Comparison of ENCODE assay signal across 16 cellular contexts in genomic region chr1:23616292-23616822, GRCh38. TPM values are rescaled to one million over a fixed set of nuclear protein-coding genes. Genes with fewer than 3 reads are reported as not detected.
DNase-seq lines count a peak whose midpoint lies in the region; ATAC-seq and TF ChIP-seq lines count a peak whose summit lies in the region.
"Had no signal": no experiment of that assay in that cellular context is flagged by ENCODE, and none has a peak within 500 bp of the region (broad histone marks: within the 10 kb centered on the region; RNA-seq: fewer than 3 reads in every experiment).

No MANE protein-coding gene starts in this region.

- peaks cover 7% of the 10 kb centered on the region for H3K4me1 ChIP-seq in upper lobe of right lung

- H3K27ac Mint-ChIP-seq in stimulated activated naive CD8-positive, alpha-beta T cell treated with anti-CD3 and anti-CD28 coated beads, Interleukin-15, Interleukin-2, amounts not matched to agents 100 ng/mL and 50 ng/mL, for 24 hours: peak overlapping the region; percentile 75
- peak overlapping the region; percentile 59 for H3K27ac Mint-ChIP-seq in activated naive CD8-positive, alpha-beta T cell treated with anti-CD3 and anti-CD28 coated beads, Interleukin-2, amount 50 U/mL, for 24 hours

- peaks cover 98% of the 10 kb centered on the region for H3K4me1 Mint-ChIP-seq in stimulated activated naive CD8-positive, alpha-beta T cell treated with anti-CD3 and anti-CD28 coated beads, Interleukin-15, Interleukin-2, amounts not matched to agents 100 ng/mL and 50 ng/mL, for 24 hours (ENCODE audit: low read depth)
- H3K4me1 Mint-ChIP-seq in activated naive CD8-positive, alpha-beta T cell treated with anti-CD3 and anti-CD28 coated beads, Interleukin-2, amount 50 U/mL, for 24 hours: peaks cover 95% of the 10 kb centered on the region

- no peaks in the 10 kb centered on the region for H3K36me3 ChIP-seq in upper lobe of right lung

- no peak overlapping the region for H3K4me3 Mint-ChIP-seq in stimulated activated naive CD8-positive, alpha-beta T cell treated with anti-CD3 and anti-CD28 coated beads, Interleukin-15, Interleukin-2, amounts not matched to agents 100 ng/mL and 50 ng/mL, for 24 hours
- no peak overlapping the region for H3K4me3 Mint-ChIP-seq in activated naive CD8-positive, alpha-beta T cell treated with anti-CD3 and anti-CD28 coated beads, Interleukin-2, amount 50 U/mL, for 24 hours
- H3K4me3 Mint-ChIP-seq: activated T-cell treated with anti-CD3 and anti-CD28 coated beads, Interleukin-2, amount 50 U/mL, for 72 hours; natural killer cell treated with Interleukin-12 subunit alpha and Interleukin-12 subunit beta and Interleukin-15 and Interleukin-18, amount 100 ng/mL, for 72 hours had no signal

- no peaks in the 10 kb centered on the region for H3K36me3 Mint-ChIP-seq in stimulated activated naive CD8-positive, alpha-beta T cell treated with anti-CD3 and anti-CD28 coated beads, Interleukin-15, Interleukin-2, amounts not matched to agents 100 ng/mL and 50 ng/mL, for 24 hours (ENCODE audit: low read depth)
- H3K36me3 Mint-ChIP-seq in activated naive CD8-positive, alpha-beta T cell treated with anti-CD3 and anti-CD28 coated beads, Interleukin-2, amount 50 U/mL, for 24 hours (ENCODE audit: low read depth): no peaks in the 10 kb centered on the region

- no peaks in the 10 kb centered on the region for H3K9me3 Mint-ChIP-seq in stimulated activated naive CD8-positive, alpha-beta T cell treated with anti-CD3 and anti-CD28 coated beads, Interleukin-15, Interleukin-2, amounts not matched to agents 100 ng/mL and 50 ng/mL, for 24 hours
- H3K9me3 Mint-ChIP-seq in activated naive CD8-positive, alpha-beta T cell treated with anti-CD3 and anti-CD28 coated beads, Interleukin-2, amount 50 U/mL, for 24 hours: no peaks in the 10 kb centered on the region
- H3K9me3 Mint-ChIP-seq: activated T-cell treated with anti-CD3 and anti-CD28 coated beads, Interleukin-2, amount 50 U/mL, for 72 hours; natural killer cell treated with Interleukin-12 subunit alpha and Interleukin-12 subunit beta and Interleukin-15 and Interleukin-18, amount 100 ng/mL, for 72 hours had no signal

- H3K27me3 Mint-ChIP-seq in stimulated activated naive CD8-positive, alpha-beta T cell treated with anti-CD3 and anti-CD28 coated beads, Interleukin-15, Interleukin-2, amounts not matched to agents 100 ng/mL and 50 ng/mL, for 24 hours: no peaks in the 10 kb centered on the region
- no peaks in the 10 kb centered on the region for H3K27me3 Mint-ChIP-seq in activated naive CD8-positive, alpha-beta T cell treated with anti-CD3 and anti-CD28 coated beads, Interleukin-2, amount 50 U/mL, for 24 hours

- no peak overlapping the region for H3K27ac ChIP-seq in upper lobe of right lung
- H3K27ac ChIP-seq: epithelial cell of prostate had no signal

- H3K27me3 ChIP-seq in upper lobe of right lung: no peaks in the 10 kb centered on the region

- no peak overlapping the region for H3K4me3 ChIP-seq in upper lobe of right lung
- H3K4me3 ChIP-seq: BLaER1 treated with 17β-estradiol and CSF1 and Interleukin-3, amounts not matched to agents 10 nM and 100 nM had no signal

- peak; percentile 55 for DNase-seq in DMS53 (lab: John Stamatoyannopoulos, UW)
- no peak for DNase-seq in DMS53 treated with DMSO at 0.1 percent for 48 hours (lab: John Stamatoyannopoulos, UW; ENCODE audit: unreplicated experiment)
- DNase-seq in stimulated activated naive CD8-positive, alpha-beta T cell treated with anti-CD3 and anti-CD28 coated beads, Interleukin-15, Interleukin-2, amounts not matched to agents 100 U/mL and 50 U/mL, for 24 hours: no peak
- no peak for DNase-seq in activated naive CD8-positive, alpha-beta T cell treated with anti-CD3 and anti-CD28 coated beads, Interleukin-2, amount 50 U/mL, for 24 hours
- DNase-seq in left lobe of liver (ENCODE audit: low spot score): no peak
- DNase-seq in HuH-7 (ENCODE audit: low spot score): no peak
- no peak for DNase-seq in upper lobe of right lung
- DNase-seq: 8988T; activated CD8-positive, alpha-beta memory T cell treated with anti-CD3 and anti-CD28 coated beads for 24 hours; DMS79 treated with DMSO at 0.1 percent for 48 hours; foreskin fibroblast had no signal

- no peak for ATAC-seq in stimulated activated naive CD8-positive, alpha-beta T cell treated with anti-CD3 and anti-CD28 coated beads, Interleukin-15, Interleukin-2, amounts not matched to agents 100 U/mL and 50 U/mL, for 24 hours
- ATAC-seq in activated naive CD8-positive, alpha-beta T cell treated with anti-CD3 and anti-CD28 coated beads, Interleukin-2, amount 50 U/mL, for 24 hours: no peak
- no peak for ATAC-seq in left lobe of liver
- ATAC-seq in upper lobe of right lung: no peak
- ATAC-seq: natural killer cell treated with Interleukin-12 subunit alpha and Interleukin-12 subunit beta and Interleukin-15 and Interleukin-18, amount 100 ng/mL, for 72 hours had no signal

- intact Hi-C loops in upper lobe of right lung (cut with DNase I): no loop called here

- no peaks in the 10 kb centered on the region for H3K9me3 ChIP-seq in upper lobe of right lung

- no peak for TF ChIP-seq CTCF in upper lobe of right lung (IDR thresholded peaks at IDR 0.05)

RNA-seq across cellular contexts. Expression of gene ID3, which starts 57.1 kb away (rescaled TPM):
- total RNA-seq in left lobe of liver: 19.7 TPM
- 242 TPM for total RNA-seq in upper lobe of right lung

Comparison
In these comparisons a context has a peak if more than half of its experiments do, and no peak if none do; other contexts are left out.
1. RNA of gene ID3, which starts 57.1 kb away (total RNA-seq): 242 TPM in upper lobe of right lung (single experiment); 19.7 TPM in left lobe of liver (single experiment); every median in the first group is over 10 times any median in the second.